Comparison of ENCODE assay signal across 29 cellular contexts in the genomic region with DNA sequence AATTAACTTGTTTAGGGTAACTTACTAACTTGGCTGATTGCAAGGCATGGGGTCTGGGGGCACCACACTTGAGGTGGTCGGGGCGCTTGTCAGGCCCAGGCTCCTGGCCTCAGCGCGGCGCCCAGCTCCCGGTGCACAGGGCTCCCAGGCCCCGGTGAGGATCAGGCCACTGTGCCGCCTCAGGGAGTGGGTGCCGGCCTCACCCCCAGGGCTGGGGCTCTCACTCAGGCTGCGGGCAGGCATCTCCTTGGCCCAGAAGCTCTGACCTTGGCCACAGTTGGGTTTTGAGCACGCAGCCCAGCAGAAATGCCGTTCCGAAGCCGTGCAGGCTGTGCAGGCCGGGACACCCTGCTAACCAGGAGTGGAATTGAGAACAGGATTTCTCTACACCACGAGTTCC. TPM values are rescaled to one million over a fixed set of nuclear protein-coding genes. Genes with fewer than 3 reads are reported as not detected.
"Had no signal": no experiment of that assay in that cellular context is flagged by ENCODE, and none has a peak within 500 bp of the region (broad histone marks: within the 10 kb centered on the region; RNA-seq: fewer than 3 reads in every experiment).

No MANE protein-coding gene starts in this region.

- H3K4me1 ChIP-seq: Peyer's patch had no signal

- ATAC-seq: activated naive CD4-positive, alpha-beta T cell treated with anti-CD3 and anti-CD28 coated beads, Interleukin-2, amount 50 U/mL, for 72 hours; activated naive CD8-positive, alpha-beta T cell treated with anti-CD3 and anti-CD28 coated beads, Interleukin-2, amount 50 U/mL, for 24 hours; activated T-cell treated with anti-CD3 and anti-CD28 coated beads, Interleukin-2, amount 50 U/mL, for 4 hours; T-cell had no signal

- H3K36me3 ChIP-seq: Peyer's patch had no signal

- H3K27ac ChIP-seq: Peyer's patch, RWPE1, SK-N-MC, VCaP had no signal

- H3K9me3 ChIP-seq: Peyer's patch had no signal

- H3K4me3 Mint-ChIP-seq: activated CD4-positive, alpha-beta memory T cell treated with anti-CD3 and anti-CD28 coated beads for 36 hours; activated CD4-positive, alpha-beta T cell treated with anti-CD3 and anti-CD28 coated beads, Interleukin-2, amount 10 ng/mL, durations not matched to agents 7 days and 5 days; activated naive CD8-positive, alpha-beta T cell treated with anti-CD3 and anti-CD28 coated beads, Interleukin-2, amount 50 U/mL, for 24 hours; activated T-cell treated with anti-CD3 and anti-CD28 coated beads, Interleukin-2, amount 50 U/mL, for 4 hours; brain; T-cell had no signal

- H3K9me3 Mint-ChIP-seq: activated CD4-positive, alpha-beta memory T cell treated with anti-CD3 and anti-CD28 coated beads for 36 hours; activated CD4-positive, alpha-beta T cell treated with anti-CD3 and anti-CD28 coated beads, Interleukin-2, amount 10 ng/mL, durations not matched to agents 7 days and 5 days; activated naive CD4-positive, alpha-beta T cell treated with anti-CD3 and anti-CD28 coated beads, Interleukin-2, amount 50 U/mL, for 72 hours; activated naive CD8-positive, alpha-beta T cell treated with anti-CD3 and anti-CD28 coated beads, Interleukin-2, amount 50 U/mL, for 24 hours; activated T-cell treated with anti-CD3 and anti-CD28 coated beads, Interleukin-2, amount 50 U/mL, for 4 hours; T-cell had no signal

- DNase-seq: activated CD4-positive, alpha-beta memory T cell treated with anti-CD3 and anti-CD28 coated beads for 36 hours; activated CD4-positive, alpha-beta T cell treated with anti-CD3 and anti-CD28 coated beads, Interleukin-2, amount 10 ng/mL, durations not matched to agents 7 days and 5 days; activated CD4-positive, CD25-positive, alpha-beta regulatory T cell; activated CD8-positive, alpha-beta memory T cell treated with anti-CD3 and anti-CD28 coated beads for 24 hours; activated effector memory CD4-positive, alpha-beta T cell treated with anti-CD3 and anti-CD28 coated beads, Interleukin-2, amount 50 U/mL, for 16 hours; activated naive CD4-positive, alpha-beta T cell treated with Interleukin-2 at 50 U/mL for 16 hours; activated naive CD8-positive, alpha-beta T cell treated with anti-CD3 and anti-CD28 coated beads, Interleukin-2, amount 50 U/mL, for 24 hours; activated T-cell treated with anti-CD3 and anti-CD28 coated beads, Interleukin-2, amount 50 U/mL, for 4 hours; amniotic stem cell; Kasumi-1; KBM-7; NCI-H1105 treated with DMSO at 0.1 percent for 48 hours; NCI-H1436 treated with DMSO at 0.1 percent for 48 hours; NCI-H187; NCI-H2081; NCI-H510A treated with DMSO at 0.1 percent for 48 hours; NCI-H69; NK-92 treated with Interleukin-12 subunit alpha and Interleukin-12 subunit beta, amount 100 ng/mL, for 24 hours; OCI-M1; Peyer's patch; SIG-M5; T-cell; T1000 had no signal

- H3K4me3 ChIP-seq: Peyer's patch, SK-N-MC had no signal

- H3K27me3 ChIP-seq: Peyer's patch had no signal

- H3K36me3 Mint-ChIP-seq: activated CD4-positive, alpha-beta memory T cell treated with anti-CD3 and anti-CD28 coated beads for 36 hours; activated naive CD4-positive, alpha-beta T cell treated with anti-CD3 and anti-CD28 coated beads, Interleukin-2, amount 50 U/mL, for 72 hours; brain; T-cell had no signal

- H3K4me1 Mint-ChIP-seq: activated CD4-positive, alpha-beta T cell treated with anti-CD3 and anti-CD28 coated beads, Interleukin-2, amount 10 ng/mL, durations not matched to agents 7 days and 5 days; activated naive CD8-positive, alpha-beta T cell treated with anti-CD3 and anti-CD28 coated beads, Interleukin-2, amount 50 U/mL, for 24 hours; brain; T-cell had no signal

- H3K27ac Mint-ChIP-seq: activated CD4-positive, alpha-beta memory T cell treated with anti-CD3 and anti-CD28 coated beads for 36 hours; activated CD4-positive, alpha-beta T cell treated with anti-CD3 and anti-CD28 coated beads, Interleukin-2, amount 10 ng/mL, durations not matched to agents 7 days and 5 days; activated naive CD4-positive, alpha-beta T cell treated with anti-CD3 and anti-CD28 coated beads, Interleukin-2, amount 50 U/mL, for 72 hours; activated naive CD8-positive, alpha-beta T cell treated with anti-CD3 and anti-CD28 coated beads, Interleukin-2, amount 50 U/mL, for 24 hours; brain; T-cell had no signal

RNA-seq across cellular contexts. Expression of a gene that starts 37.8 kb away (rescaled TPM):
- total RNA-seq: activated CD4-positive, alpha-beta memory T cell treated with anti-CD3 and anti-CD28 coated beads for 36 hours; activated CD4-positive, alpha-beta T cell treated with anti-CD3 and anti-CD28 coated beads, Interleukin-2, amount 10 ng/mL, durations not matched to agents 7 days and 5 days; activated naive CD4-positive, alpha-beta T cell treated with anti-CD3 and anti-CD28 coated beads, Interleukin-2, amount 50 U/mL, for 72 hours; activated T-cell treated with anti-CD3 and anti-CD28 coated beads, Interleukin-2, amount 50 U/mL, for 4 hours; astrocyte; Peyer's patch; T-cell had no signal
